ENCODE assay signal across 20 cellular contexts in genomic region chr11:125956371-125956770, GRCh38. TPM values are rescaled to one million over a fixed set of nuclear protein-coding genes. Genes with fewer than 3 reads are reported as not detected.
DNase-seq lines count a peak whose midpoint lies in the region; ATAC-seq and TF ChIP-seq lines count a peak whose summit lies in the region.
"Had no signal": no experiment of that assay in that cellular context is flagged by ENCODE, and none has a peak within 500 bp of the region (broad histone marks: within the 10 kb centered on the region; RNA-seq: fewer than 3 reads in every experiment).

No MANE protein-coding gene starts in this region.

- H3K27me3 ChIP-seq in aorta (ENCODE audit: control insufficient read depth in 1 of 2, insufficient read depth in 2 of 2, low read length in 1 of 2): no peaks in the 10 kb centered on the region
- H3K27me3 ChIP-seq: colonic mucosa, MG63 had no signal

- H3K27ac ChIP-seq in aorta (ENCODE audit: low read depth in 1 of 2, low read length in 2 of 2): no peak overlapping the region
- H3K27ac ChIP-seq: colonic mucosa had no signal

- H3K4me1 ChIP-seq in aorta (ENCODE audit: control insufficient read depth in 1 of 2, insufficient read depth in 2 of 2, low read length in 2 of 2): no peaks in the 10 kb centered on the region
- H3K4me1 ChIP-seq: colonic mucosa had no signal

- no peak for TF ChIP-seq CTCF in omental fat pad (IDR thresholded peaks at IDR 0.05)

- H3K9me3 ChIP-seq in aorta (ENCODE audit: control insufficient read depth, low read length): no peaks in the 10 kb centered on the region
- H3K9me3 ChIP-seq: colonic mucosa, MG63 had no signal

- WGBS in aorta, 2 donors: 58 to 60% methylated on average over 13 of the region's 13 CpGs

- H3K4me3 ChIP-seq in aorta (ENCODE audit: low read length in 2 of 2): no peak overlapping the region
- H3K4me3 ChIP-seq: colonic mucosa, MG63 had no signal

- ATAC-seq in Right ventricle myocardium inferior: peak; percentile 86
- peak; percentile 74 for ATAC-seq in Right ventricle myocardium superior (ENCODE audit: poor library complexity)
- peak; percentile 53 for ATAC-seq in omental fat pad (ENCODE audit: low FRiP score)
- peak; percentile 73 for ATAC-seq in aorta (ENCODE audit: low FRiP score)
- no peak for ATAC-seq in HG03565 (IDR thresholded peaks at IDR 0.05; ENCODE audit: unreplicated experiment)
- ATAC-seq in GM19035 (IDR thresholded peaks at IDR 0.05; ENCODE audit: unreplicated experiment): no peak
- ATAC-seq: esophagus mucosa had no signal

- intact Hi-C loops in Right ventricle myocardium inferior (cut with DNase I) (loop anchor here (10.0 kb wide), 1 partner anchor 68 kb away; no protein-coding TSS in a partner anchor), cardiac septum (cut with DNase I) (no loop called here), Right ventricle myocardium superior (cut with DNase I) (no loop called here), aorta (cut with DNase I) (no loop called here)

- H3K36me3 ChIP-seq in aorta (ENCODE audit: control insufficient read depth in 1 of 2, insufficient read depth in 2 of 2, low read length in 1 of 2): peaks cover 0 to 2% of the 10 kb centered on the region in 2 donors
- H3K36me3 ChIP-seq: colonic mucosa had no signal

- peak; percentile 82 for DNase-seq in Right ventricle myocardium inferior (ENCODE audit: missing footprints)
- DNase-seq in cardiac septum (ENCODE audit: low spot score): no peak
- peak; percentile 81 for DNase-seq in Right ventricle myocardium superior
- no peak for DNase-seq in omental fat pad (ENCODE audit: low spot score)
- DNase-seq in aorta: peak in 1 of 2 donors; percentile 62
- DNase-seq in SKM-1 (lab: John Stamatoyannopoulos, UW; ENCODE audit: unreplicated experiment): no peak
- DNase-seq: 8988T; activated naive CD4-positive, alpha-beta T cell treated with anti-CD3 and anti-CD28 coated beads, Interleukin-2, amount 10 ng/mL, durations not matched to agents 7 days and 5 days; CD8-positive, alpha-beta memory T cell; colonic mucosa; HFFc6; MG63; midbrain; NCI-H2029 treated with DMSO at 0.1 percent for 48 hours; NCI-H524 treated with DMSO at 0.1 percent for 48 hours; stimulated activated CD4-positive, alpha-beta T cell treated with anti-CD3 and anti-CD28 coated beads, Interleukin-2, amount 100 ng/mL, for 24 hours had no signal

RNA-seq across cellular contexts. Expression of gene VSIG10L2, which starts 10.5 kb away (rescaled TPM):
- 0.30 TPM for total RNA-seq in Right ventricle myocardium inferior
- not detected for total RNA-seq in cardiac septum
- 0.08 TPM for total RNA-seq in Right ventricle myocardium superior
- under 1 TPM in 1 of 4 donors, not detected in 3; 0.32 TPM for total RNA-seq in omental fat pad
- total RNA-seq in aorta: under 1 TPM in 1 of 2 donors, not detected in 1; 0.48 TPM
- polyA plus RNA-seq in aorta: not detected
- total RNA-seq: CD8-positive, alpha-beta memory T cell; colonic mucosa; esophagus mucosa; HFFc6; pulmonary artery endothelial cell had no signal
- polyA plus RNA-seq: CD8-positive, alpha-beta memory T cell had no signal

RNA-seq across cellular contexts. Expression of gene DDX25, which starts 52.1 kb away (rescaled TPM):
- total RNA-seq in Right ventricle myocardium inferior: not detected
- total RNA-seq in cardiac septum: not detected
- total RNA-seq in Right ventricle myocardium superior: not detected
- 1 to 10 TPM in 1 of 4 donors, under 1 TPM in 1, not detected in 2; 0.60 to 2.5 TPM for total RNA-seq in omental fat pad
- total RNA-seq in aorta: under 1 TPM in 1 of 2 donors, not detected in 1; 0.30 TPM
- polyA plus RNA-seq in aorta: not detected
- total RNA-seq: esophagus mucosa, HFFc6, pulmonary artery endothelial cell had no signal
- polyA plus RNA-seq: CD8-positive, alpha-beta memory T cell had no signal

RNA-seq across cellular contexts. Expression of gene PUS3, which starts 53.4 kb away (rescaled TPM):
- total RNA-seq in Right ventricle myocardium inferior (8.1 TPM), cardiac septum (7.1 TPM), Right ventricle myocardium superior (5.1 TPM), omental fat pad (10 to 100 TPM in 2 of 4 donors, 1 to 10 TPM in 2; 7.3 to 12.2 (median 9.5) TPM), aorta (1 to 10 TPM; 8.8 to 9.4 TPM)
- 1 to 10 TPM; 8.0 to 8.1 TPM for polyA plus RNA-seq in aorta

Comparison
In these comparisons a context has a peak if more than half of its experiments do, and no peak if none do; other contexts are left out.
1. DNase-seq: peak in Right ventricle myocardium inferior (single experiment) and Right ventricle myocardium superior (single experiment); none in cardiac septum (single experiment), omental fat pad (single experiment) and SKM-1 (single experiment).
2. ATAC-seq: peak in Right ventricle myocardium inferior (single experiment), Right ventricle myocardium superior (single experiment), omental fat pad (single experiment) and aorta (single experiment); none in HG03565 (single experiment) and GM19035 (single experiment).